ENCODE assay signal across 8 cellular contexts in the genomic region with DNA sequence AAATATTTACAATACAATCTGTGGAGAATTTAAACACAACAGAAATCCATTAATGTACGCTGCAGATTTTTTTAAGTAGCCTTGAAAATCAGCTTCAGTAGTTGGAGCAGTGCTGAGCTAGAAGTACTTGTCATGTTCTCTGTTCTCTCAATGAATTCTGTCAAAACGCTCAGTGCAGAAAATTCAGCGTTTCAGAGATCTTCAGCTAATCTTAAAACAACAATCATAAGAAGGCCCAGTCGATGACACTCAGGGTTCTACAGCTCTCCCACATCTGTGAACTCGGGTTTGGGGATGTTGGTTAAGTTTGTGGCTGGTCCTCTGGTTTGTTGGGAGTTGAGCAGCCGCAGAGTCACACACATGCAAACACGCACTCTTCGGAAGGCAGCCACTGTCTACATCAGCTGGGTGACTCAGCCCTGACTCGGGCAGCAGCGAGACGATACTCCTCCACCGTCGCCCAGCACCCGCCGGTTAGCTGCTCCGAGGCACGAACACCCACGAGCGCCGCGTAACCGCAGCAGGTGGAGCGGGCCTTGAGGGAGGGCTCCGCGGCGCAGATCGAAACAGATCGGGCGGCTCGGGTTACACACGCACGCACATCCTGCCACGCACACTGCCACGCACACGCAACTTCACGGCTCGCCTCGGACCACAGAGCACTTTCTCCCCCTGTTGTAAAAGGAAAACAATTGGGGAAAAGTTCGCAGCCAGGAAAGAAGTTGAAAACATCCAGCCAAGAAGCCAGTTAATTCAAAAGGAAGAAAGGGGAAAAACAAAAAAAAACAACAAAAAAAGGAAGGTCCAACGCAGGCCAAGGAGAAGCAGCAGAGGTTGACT.
DNase-seq lines count a peak whose midpoint lies in the region; ATAC-seq lines count a peak whose summit lies in the region.

No MANE protein-coding gene starts in this region.

- peak overlapping the region; percentile 92 for H3K27ac Mint-ChIP-seq in activated CD8-positive, alpha-beta T cell treated with anti-CD3 and anti-CD28 coated beads, Interleukin-2, amount 10 ng/mL, durations not matched to agents 7 days and 5 days
- H3K27ac Mint-ChIP-seq in effector memory CD8-positive, alpha-beta T cell: peak overlapping the region; percentile 99

- CTCF ChIA-PET in activated CD8-positive, alpha-beta T cell treated with anti-CD3 and anti-CD28 coated beads, Interleukin-2, amount 10 ng/mL, durations not matched to agents 7 days and 5 days (lab: Charles Lee): interaction anchor here (0.6 to 8.9 kb wide), 15 partner anchors 11 to 512 kb away, joined by 3 to 106 read pairs (median 3); partner anchors contain the start of gene RUNX1

- DNase-seq in GM03348 (ENCODE audit: low spot score): peak; percentile 90
- peak; percentile 45 to 90 for DNase-seq in NCI-H526 (lab: John Stamatoyannopoulos, UW)
- DNase-seq in activated CD8-positive, alpha-beta T cell treated with anti-CD3 and anti-CD28 coated beads, Interleukin-2, amount 10 ng/mL, durations not matched to agents 7 days and 5 days: peak; percentile 84
- DNase-seq in effector memory CD8-positive, alpha-beta T cell: peak; percentile 79 to 81 (median 80)
- peak; percentile 92 for DNase-seq in mesenteric fat pad (ENCODE audit: low spot score)
- peak; percentile 58 for DNase-seq in stimulated activated CD8-positive, alpha-beta memory T cell treated with anti-CD3 and anti-CD28 coated beads, Interleukin-15, amount 100 ng/mL, for 1 hour (ENCODE audit: low read depth)

- no peaks in the 10 kb centered on the region for H3K36me3 Mint-ChIP-seq in activated CD8-positive, alpha-beta T cell treated with anti-CD3 and anti-CD28 coated beads, Interleukin-2, amount 10 ng/mL, durations not matched to agents 7 days and 5 days (ENCODE audit: low read depth)
- H3K36me3 Mint-ChIP-seq in effector memory CD8-positive, alpha-beta T cell (ENCODE audit: insufficient read depth): peaks cover 49% of the 10 kb centered on the region

- no peaks in the 10 kb centered on the region for H3K9me3 Mint-ChIP-seq in activated CD8-positive, alpha-beta T cell treated with anti-CD3 and anti-CD28 coated beads, Interleukin-2, amount 10 ng/mL, durations not matched to agents 7 days and 5 days (ENCODE audit: insufficient read depth)
- no peaks in the 10 kb centered on the region for H3K9me3 Mint-ChIP-seq in effector memory CD8-positive, alpha-beta T cell

- POLR2A ChIA-PET in activated CD8-positive, alpha-beta T cell treated with anti-CD3 and anti-CD28 coated beads, Interleukin-2, amount 10 ng/mL, durations not matched to agents 7 days and 5 days (lab: Charles Lee): interaction anchor here (0.9 to 2.4 kb wide), 7 partner anchors 96 to 339 kb away, joined by 3 to 24 read pairs (median 5); no protein-coding TSS in a partner anchor

- ATAC-seq in HG02798 (IDR thresholded peaks at IDR 0.05; ENCODE audit: poor library complexity, unreplicated experiment) (peak; percentile 46), GM21576 (IDR thresholded peaks at IDR 0.05; ENCODE audit: unreplicated experiment) (no peak)
- peak; percentile 55 for ATAC-seq in activated CD8-positive, alpha-beta T cell treated with anti-CD3 and anti-CD28 coated beads, Interleukin-2, amount 10 ng/mL, durations not matched to agents 7 days and 5 days
- ATAC-seq in effector memory CD8-positive, alpha-beta T cell (replicated peaks): peak; percentile 71

- H3K4me1 Mint-ChIP-seq in activated CD8-positive, alpha-beta T cell treated with anti-CD3 and anti-CD28 coated beads, Interleukin-2, amount 10 ng/mL, durations not matched to agents 7 days and 5 days (ENCODE audit: low read depth): peaks cover 49% of the 10 kb centered on the region
- peaks cover 22 to 34% of the 10 kb centered on the region in 2 donors for H3K4me1 Mint-ChIP-seq in effector memory CD8-positive, alpha-beta T cell (ENCODE audit: low read depth in 2 of 2)

- H3K4me3 Mint-ChIP-seq in activated CD8-positive, alpha-beta T cell treated with anti-CD3 and anti-CD28 coated beads, Interleukin-2, amount 10 ng/mL, durations not matched to agents 7 days and 5 days: peak overlapping the region; percentile 86
- H3K4me3 Mint-ChIP-seq in effector memory CD8-positive, alpha-beta T cell: peak overlapping the region; percentile 99 to 100

- peaks cover 6% of the 10 kb centered on the region for H3K27me3 Mint-ChIP-seq in activated CD8-positive, alpha-beta T cell treated with anti-CD3 and anti-CD28 coated beads, Interleukin-2, amount 10 ng/mL, durations not matched to agents 7 days and 5 days (ENCODE audit: low read depth)
- H3K27me3 Mint-ChIP-seq in effector memory CD8-positive, alpha-beta T cell: no peaks in the 10 kb centered on the region
